In the genomic region with DNA sequence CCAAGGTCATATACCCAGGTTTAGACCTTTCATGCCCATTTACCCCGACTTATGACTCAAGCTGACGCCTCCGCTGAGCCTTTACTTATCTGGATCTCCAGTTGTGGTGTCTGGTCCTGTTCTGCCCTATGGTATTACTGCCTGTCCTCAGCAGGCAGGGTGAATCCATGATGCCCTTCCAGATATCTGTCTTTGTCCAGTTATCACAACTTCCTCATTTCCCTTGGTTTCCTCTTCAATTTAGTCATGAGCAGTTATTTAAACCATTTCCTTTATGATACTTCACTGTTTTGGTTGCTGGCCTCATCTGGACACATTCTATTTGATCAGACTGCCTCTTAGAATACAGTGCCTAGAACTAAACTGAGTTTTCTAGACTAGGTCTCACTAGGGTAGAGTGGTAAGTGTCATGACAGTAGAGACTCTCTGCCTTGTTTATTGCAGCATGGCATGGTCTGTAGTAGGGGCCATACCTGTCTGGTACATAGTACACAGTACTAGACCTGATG, we compare ENCODE assay signal across 8 cellular contexts.
A peak's percentile ranks its signal among the peaks of the same experiment; 100 is the strongest.
DNase-seq lines count a peak whose midpoint lies in the region; ATAC-seq lines count a peak whose summit lies in the region.

No MANE protein-coding gene starts in this region.

- peaks cover 24% of the 10 kb centered on the region for H3K4me1 Mint-ChIP-seq in activated CD8-positive, alpha-beta memory T cell treated with anti-CD3 and anti-CD28 coated beads, Interleukin-2, amount 10 ng/mL, durations not matched to agents 7 days and 5 days
- peaks cover 26% of the 10 kb centered on the region for H3K4me1 Mint-ChIP-seq in T-helper 2 cell treated with Interferon-gamma antibody and Interleukin-4, amounts not matched to agents 5 μg/mL and 100 μg/mL, for 36 hours (ENCODE audit: low read depth)
- H3K4me1 Mint-ChIP-seq in stimulated activated naive CD8-positive, alpha-beta T cell treated with anti-CD3 and anti-CD28 coated beads, Interleukin-15, amount 100 ng/mL, for 72 hours = peaks cover 13% of the 10 kb centered on the region

- H3K9me3 Mint-ChIP-seq in activated CD8-positive, alpha-beta memory T cell treated with anti-CD3 and anti-CD28 coated beads, Interleukin-2, amount 10 ng/mL, durations not matched to agents 7 days and 5 days (ENCODE audit: low read depth) = no peaks in the 10 kb centered on the region
- H3K9me3 Mint-ChIP-seq in T-helper 2 cell treated with Interferon-gamma antibody and Interleukin-4, amounts not matched to agents 5 μg/mL and 100 μg/mL, for 36 hours = no peaks in the 10 kb centered on the region
- no peaks in the 10 kb centered on the region for H3K9me3 Mint-ChIP-seq in stimulated activated naive CD8-positive, alpha-beta T cell treated with anti-CD3 and anti-CD28 coated beads, Interleukin-15, amount 100 ng/mL, for 72 hours

- peak overlapping the region; percentile 52 for H3K27ac Mint-ChIP-seq in activated CD8-positive, alpha-beta memory T cell treated with anti-CD3 and anti-CD28 coated beads, Interleukin-2, amount 10 ng/mL, durations not matched to agents 7 days and 5 days
- H3K27ac Mint-ChIP-seq in T-helper 2 cell treated with Interferon-gamma antibody and Interleukin-4, amounts not matched to agents 5 μg/mL and 100 μg/mL, for 36 hours = peak overlapping the region; percentile 38
- H3K27ac Mint-ChIP-seq in stimulated activated naive CD8-positive, alpha-beta T cell treated with anti-CD3 and anti-CD28 coated beads, Interleukin-15, amount 100 ng/mL, for 72 hours = no peak overlapping the region

- H3K27me3 Mint-ChIP-seq in activated CD8-positive, alpha-beta memory T cell treated with anti-CD3 and anti-CD28 coated beads, Interleukin-2, amount 10 ng/mL, durations not matched to agents 7 days and 5 days = no peaks in the 10 kb centered on the region
- H3K27me3 Mint-ChIP-seq in T-helper 2 cell treated with Interferon-gamma antibody and Interleukin-4, amounts not matched to agents 5 μg/mL and 100 μg/mL, for 36 hours (ENCODE audit: low read depth) = no peaks in the 10 kb centered on the region
- no peaks in the 10 kb centered on the region for H3K27me3 Mint-ChIP-seq in stimulated activated naive CD8-positive, alpha-beta T cell treated with anti-CD3 and anti-CD28 coated beads, Interleukin-15, amount 100 ng/mL, for 72 hours

- peaks cover 48% of the 10 kb centered on the region for H3K36me3 Mint-ChIP-seq in activated CD8-positive, alpha-beta memory T cell treated with anti-CD3 and anti-CD28 coated beads, Interleukin-2, amount 10 ng/mL, durations not matched to agents 7 days and 5 days
- peaks cover 48% of the 10 kb centered on the region for H3K36me3 Mint-ChIP-seq in T-helper 2 cell treated with Interferon-gamma antibody and Interleukin-4, amounts not matched to agents 5 μg/mL and 100 μg/mL, for 36 hours (ENCODE audit: low read depth)

- peak; percentile 66 for ATAC-seq in activated CD8-positive, alpha-beta memory T cell treated with anti-CD3 and anti-CD28 coated beads, Interleukin-2, amount 10 ng/mL, durations not matched to agents 7 days and 5 days
- ATAC-seq in HG03103 (IDR thresholded peaks at IDR 0.05; ENCODE audit: low read depth, unreplicated experiment) = peak; percentile 76
- ATAC-seq in stimulated activated naive CD8-positive, alpha-beta T cell treated with anti-CD3 and anti-CD28 coated beads, Interleukin-15, amount 100 ng/mL, for 72 hours = peak; percentile 67

- no peak for DNase-seq in activated CD8-positive, alpha-beta memory T cell treated with anti-CD3 and anti-CD28 coated beads, Interleukin-2, amount 10 ng/mL, durations not matched to agents 7 days and 5 days
- DNase-seq in activated CD8-positive, alpha-beta memory T cell treated with anti-CD3 and anti-CD28 coated beads, Interleukin-2, amount 50 U/mL, for 4 hours = no peak
- DNase-seq in T-helper 2 cell treated with Interferon-gamma antibody and Interleukin-4, amounts not matched to agents 5 μg/mL and 100 μg/mL, for 36 hours (ENCODE audit: low spot score) = no peak
- DNase-seq in stimulated activated naive CD8-positive, alpha-beta T cell treated with anti-CD3 and anti-CD28 coated beads, Interleukin-15, amount 100 ng/mL, for 72 hours = no peak
- DNase-seq in NCI-H1417 treated with DMSO at 0.1 percent for 48 hours (lab: John Stamatoyannopoulos, UW) (no peak), iPS-NIHi7 (ENCODE audit: extremely low spot score) (no peak)
- DNase-seq in stimulated activated CD8-positive, alpha-beta memory T cell treated with anti-CD3 and anti-CD28 coated beads, Interleukin-4, amount 100 ng/mL, for 48 hours = no peak

- CTCF ChIA-PET in activated CD8-positive, alpha-beta memory T cell treated with anti-CD3 and anti-CD28 coated beads, Interleukin-2, amount 10 ng/mL, durations not matched to agents 7 days and 5 days (lab: Charles Lee) = interaction anchor here (0.8 to 1.2 kb wide), 2 partner anchors 63 kb away, joined by 3 to 5 read pairs; no protein-coding TSS in a partner anchor

- no peak overlapping the region for H3K4me3 Mint-ChIP-seq in activated CD8-positive, alpha-beta memory T cell treated with anti-CD3 and anti-CD28 coated beads, Interleukin-2, amount 10 ng/mL, durations not matched to agents 7 days and 5 days
- H3K4me3 Mint-ChIP-seq in T-helper 2 cell treated with Interferon-gamma antibody and Interleukin-4, amounts not matched to agents 5 μg/mL and 100 μg/mL, for 36 hours = peak overlapping the region; percentile 1
- H3K4me3 Mint-ChIP-seq in stimulated activated naive CD8-positive, alpha-beta T cell treated with anti-CD3 and anti-CD28 coated beads, Interleukin-15, amount 100 ng/mL, for 72 hours = no peak overlapping the region

Comparison
In these comparisons a context has a peak if more than half of its experiments do, and no peak if none do; other contexts are left out.
1. H3K27ac Mint-ChIP-seq: peak in activated CD8-positive, alpha-beta memory T cell treated with anti-CD3 and anti-CD28 coated beads, Interleukin-2, amount 10 ng/mL, durations not matched to agents 7 days and 5 days (single experiment) and T-helper 2 cell treated with Interferon-gamma antibody and Interleukin-4, amounts not matched to agents 5 μg/mL and 100 μg/mL, for 36 hours (single experiment); none in stimulated activated naive CD8-positive, alpha-beta T cell treated with anti-CD3 and anti-CD28 coated beads, Interleukin-15, amount 100 ng/mL, for 72 hours (0 of 2).
2. Peak in every context shown above with its lines, with median percentiles within 50 percentile points of each other: ATAC-seq.